ENCODE assay signal across 1 cellular context in the genomic region with DNA sequence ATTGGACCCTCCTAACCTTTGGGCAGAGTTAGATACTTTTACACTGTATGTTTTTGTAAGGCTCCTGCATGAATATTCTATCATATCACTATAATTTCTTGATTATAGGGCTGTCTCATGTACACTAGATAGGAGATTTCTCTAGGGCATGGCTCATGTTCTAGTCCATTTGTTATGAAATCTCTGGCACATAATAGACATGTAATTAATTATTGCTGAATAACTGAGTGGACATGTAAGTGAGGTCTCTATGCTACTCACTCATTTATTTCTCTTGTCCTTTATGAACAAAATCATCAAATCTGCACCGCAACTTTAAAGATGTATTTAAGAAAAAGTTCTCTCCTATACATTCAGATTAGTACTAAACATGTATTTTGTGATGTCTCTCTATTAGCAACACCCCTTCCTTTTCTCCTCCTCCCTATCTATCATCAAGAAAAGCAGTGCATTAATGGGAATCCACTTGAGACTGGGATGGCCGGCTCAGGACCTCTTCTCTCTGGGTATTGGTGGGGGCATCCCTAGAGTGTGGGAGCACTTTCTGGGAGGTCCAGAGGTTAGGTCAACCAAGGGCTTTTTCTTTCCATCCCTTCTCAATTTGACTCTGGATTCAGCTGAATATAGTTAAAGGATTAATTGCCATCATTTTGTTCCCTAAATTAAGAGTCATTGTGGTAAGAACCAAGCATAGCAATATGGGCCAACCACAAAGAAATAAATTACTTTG.
TF ChIP-seq lines count a peak whose summit lies in the region.

No MANE protein-coding gene starts in this region.

TF ChIP-seq in A549, 52 proteins besides CTCF, POLR2A, EP300 and RAD21 (continued from another document):
- TF ChIP-seq, protein P1, sequence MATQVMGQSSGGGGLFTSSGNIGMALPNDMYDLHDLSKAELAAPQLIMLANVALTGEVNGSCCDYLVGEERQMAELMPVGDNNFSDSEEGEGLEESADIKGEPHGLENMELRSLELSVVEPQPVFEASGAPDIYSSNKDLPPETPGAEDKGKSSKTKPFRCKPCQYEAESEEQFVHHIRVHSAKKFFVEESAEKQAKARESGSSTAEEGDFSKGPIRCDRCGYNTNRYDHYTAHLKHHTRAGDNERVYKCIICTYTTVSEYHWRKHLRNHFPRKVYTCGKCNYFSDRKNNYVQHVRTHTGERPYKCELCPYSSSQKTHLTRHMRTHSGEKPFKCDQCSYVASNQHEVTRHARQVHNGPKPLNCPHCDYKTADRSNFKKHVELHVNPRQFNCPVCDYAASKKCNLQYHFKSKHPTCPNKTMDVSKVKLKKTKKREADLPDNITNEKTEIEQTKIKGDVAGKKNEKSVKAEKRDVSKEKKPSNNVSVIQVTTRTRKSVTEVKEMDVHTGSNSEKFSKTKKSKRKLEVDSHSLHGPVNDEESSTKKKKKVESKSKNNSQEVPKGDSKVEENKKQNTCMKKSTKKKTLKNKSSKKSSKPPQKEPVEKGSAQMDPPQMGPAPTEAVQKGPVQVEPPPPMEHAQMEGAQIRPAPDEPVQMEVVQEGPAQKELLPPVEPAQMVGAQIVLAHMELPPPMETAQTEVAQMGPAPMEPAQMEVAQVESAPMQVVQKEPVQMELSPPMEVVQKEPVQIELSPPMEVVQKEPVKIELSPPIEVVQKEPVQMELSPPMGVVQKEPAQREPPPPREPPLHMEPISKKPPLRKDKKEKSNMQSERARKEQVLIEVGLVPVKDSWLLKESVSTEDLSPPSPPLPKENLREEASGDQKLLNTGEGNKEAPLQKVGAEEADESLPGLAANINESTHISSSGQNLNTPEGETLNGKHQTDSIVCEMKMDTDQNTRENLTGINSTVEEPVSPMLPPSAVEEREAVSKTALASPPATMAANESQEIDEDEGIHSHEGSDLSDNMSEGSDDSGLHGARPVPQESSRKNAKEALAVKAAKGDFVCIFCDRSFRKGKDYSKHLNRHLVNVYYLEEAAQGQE (IDR thresholded peaks at IDR 0.05): no peak
- TF ChIP-seq FOSB (CRISPR knock-in tag; IDR thresholded peaks at IDR 0.05): no peak
- no peak for TF ChIP-seq USF2 (IDR thresholded peaks at IDR 0.05)
- TF ChIP-seq ZNF302 (CRISPR knock-in tag; IDR thresholded peaks at IDR 0.05): no peak
- no peak for TF ChIP-seq RFX5 (IDR thresholded peaks at IDR 0.05)
